27 cellular contexts compared by ENCODE assay signal in the genomic region with DNA sequence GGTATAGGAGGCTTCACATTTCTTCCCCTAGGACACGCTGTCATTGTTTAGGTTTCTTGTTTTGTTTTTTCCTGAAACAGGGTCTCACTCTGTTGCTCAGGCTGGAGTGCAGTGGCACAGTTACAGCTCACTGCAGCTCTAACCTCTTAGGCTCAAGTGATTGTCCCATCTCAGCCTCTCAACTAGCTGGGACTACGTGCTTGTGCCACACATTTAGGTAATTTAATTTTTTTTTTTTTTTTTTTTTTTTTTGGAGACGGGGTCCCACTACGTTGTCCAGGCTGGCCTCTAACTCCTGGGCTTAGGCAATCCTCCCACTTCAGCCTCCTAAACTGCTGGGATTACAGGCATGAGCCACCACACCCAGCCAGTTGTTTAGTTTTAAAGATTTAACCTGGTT.
"Had no signal": no experiment of that assay in that cellular context is flagged by ENCODE, and none has a peak within 500 bp of the region (broad histone marks: within the 10 kb centered on the region; RNA-seq: fewer than 3 reads in every experiment).

No MANE protein-coding gene starts in this region.

- H3K4me3 Mint-ChIP-seq: activated CD4-positive, alpha-beta memory T cell treated with anti-CD3 and anti-CD28 coated beads, Interleukin-2, amount 10 ng/mL, durations not matched to agents 7 days and 5 days; activated CD4-positive, alpha-beta T cell treated with anti-CD3 and anti-CD28 coated beads, Interleukin-2, amount 10 ng/mL, durations not matched to agents 7 days and 5 days; activated naive CD4-positive, alpha-beta T cell treated with anti-CD3 and anti-CD28 coated beads, Interleukin-2, amount 10 ng/mL, durations not matched to agents 7 days and 5 days; activated naive CD8-positive, alpha-beta T cell treated with anti-CD3 and anti-CD28 coated beads, Interleukin-2, amount 10 ng/mL, durations not matched to agents 7 days and 5 days; activated T-cell treated with anti-CD3 and anti-CD28 coated beads, Interleukin-2, amount 50 U/mL, for 24 hours; activated T-cell treated with anti-CD3 and anti-CD28 coated beads, Interleukin-2, amount 50 U/mL, for 72 hours; brain; central memory CD8-positive, alpha-beta T cell; WTC11 had no signal

- H3K4me3 ChIP-seq: ascending aorta, coronary artery had no signal

- H3K9me3 Mint-ChIP-seq: activated CD4-positive, alpha-beta memory T cell treated with anti-CD3 and anti-CD28 coated beads, Interleukin-2, amount 10 ng/mL, durations not matched to agents 7 days and 5 days; activated CD4-positive, alpha-beta T cell treated with anti-CD3 and anti-CD28 coated beads, Interleukin-2, amount 10 ng/mL, durations not matched to agents 7 days and 5 days; activated naive CD4-positive, alpha-beta T cell treated with anti-CD3 and anti-CD28 coated beads, Interleukin-2, amount 10 ng/mL, durations not matched to agents 7 days and 5 days; activated naive CD4-positive, alpha-beta T cell treated with anti-CD3 and anti-CD28 coated beads, Interleukin-2, amount 50 U/mL, for 72 hours; activated naive CD8-positive, alpha-beta T cell treated with anti-CD3 and anti-CD28 coated beads, Interleukin-2, amount 10 ng/mL, durations not matched to agents 7 days and 5 days; activated T-cell treated with anti-CD3 and anti-CD28 coated beads, Interleukin-2, amount 50 U/mL, for 24 hours; activated T-cell treated with anti-CD3 and anti-CD28 coated beads, Interleukin-2, amount 50 U/mL, for 72 hours; brain; central memory CD8-positive, alpha-beta T cell; WTC11 had no signal

- DNase-seq: activated CD4-positive, alpha-beta memory T cell treated with anti-CD3 and anti-CD28 coated beads, Interleukin-2, amount 10 ng/mL, durations not matched to agents 7 days and 5 days; activated CD4-positive, alpha-beta T cell treated with anti-CD3 and anti-CD28 coated beads for 1 hour; activated CD4-positive, alpha-beta T cell treated with anti-CD3 and anti-CD28 coated beads for 4 hours; activated CD4-positive, alpha-beta T cell treated with anti-CD3 and anti-CD28 coated beads, Interleukin-2, amount 10 ng/mL, durations not matched to agents 7 days and 5 days; activated CD4-positive, alpha-beta T cell treated with anti-CD3 and anti-CD28 coated beads, Interleukin-2, amount 50 U/mL, for 4 hours; activated CD8-positive, alpha-beta memory T cell treated with anti-CD3 and anti-CD28 coated beads, Interleukin-2, amount 50 U/mL, for 48 hours; activated gamma-delta T cell; activated naive CD4-positive, alpha-beta T cell; activated naive CD4-positive, alpha-beta T cell treated with anti-CD3 and anti-CD28 coated beads, Interleukin-2, amount 10 ng/mL, durations not matched to agents 7 days and 5 days; activated naive CD8-positive, alpha-beta T cell treated with anti-CD3 and anti-CD28 coated beads, Interleukin-2, amount 10 ng/mL, durations not matched to agents 7 days and 5 days; activated T-cell treated with anti-CD3 and anti-CD28 coated beads for 4 hours; activated T-cell treated with anti-CD3 and anti-CD28 coated beads, Interleukin-2, amount 50 U/mL, for 24 hours; activated T-cell treated with anti-CD3 and anti-CD28 coated beads, Interleukin-2, amount 50 U/mL, for 72 hours; dermis blood vessel endothelial cell; effector CD8-positive, alpha-beta T cell; foreskin fibroblast; head of caudate nucleus; T-helper 1 cell; T-helper 2 cell had no signal

- H3K27ac ChIP-seq: ascending aorta, coronary artery, VCaP had no signal

- H3K9me3 ChIP-seq: ascending aorta had no signal

- H3K27ac Mint-ChIP-seq: activated CD4-positive, alpha-beta memory T cell treated with anti-CD3 and anti-CD28 coated beads, Interleukin-2, amount 10 ng/mL, durations not matched to agents 7 days and 5 days; activated CD4-positive, alpha-beta T cell treated with anti-CD3 and anti-CD28 coated beads, Interleukin-2, amount 10 ng/mL, durations not matched to agents 7 days and 5 days; activated naive CD4-positive, alpha-beta T cell treated with anti-CD3 and anti-CD28 coated beads, Interleukin-2, amount 10 ng/mL, durations not matched to agents 7 days and 5 days; activated naive CD8-positive, alpha-beta T cell treated with anti-CD3 and anti-CD28 coated beads, Interleukin-2, amount 10 ng/mL, durations not matched to agents 7 days and 5 days; activated T-cell treated with anti-CD3 and anti-CD28 coated beads, Interleukin-2, amount 50 U/mL, for 24 hours; activated T-cell treated with anti-CD3 and anti-CD28 coated beads, Interleukin-2, amount 50 U/mL, for 72 hours; brain had no signal

- H3K27me3 ChIP-seq: ascending aorta had no signal

- H3K27me3 Mint-ChIP-seq: activated CD4-positive, alpha-beta memory T cell treated with anti-CD3 and anti-CD28 coated beads, Interleukin-2, amount 10 ng/mL, durations not matched to agents 7 days and 5 days; activated CD4-positive, alpha-beta T cell treated with anti-CD3 and anti-CD28 coated beads, Interleukin-2, amount 10 ng/mL, durations not matched to agents 7 days and 5 days; activated naive CD4-positive, alpha-beta T cell treated with anti-CD3 and anti-CD28 coated beads, Interleukin-2, amount 10 ng/mL, durations not matched to agents 7 days and 5 days; activated naive CD8-positive, alpha-beta T cell treated with anti-CD3 and anti-CD28 coated beads, Interleukin-2, amount 10 ng/mL, durations not matched to agents 7 days and 5 days; activated T-cell treated with anti-CD3 and anti-CD28 coated beads, Interleukin-2, amount 50 U/mL, for 24 hours; brain; central memory CD8-positive, alpha-beta T cell had no signal

- H3K36me3 ChIP-seq: ascending aorta had no signal

- H3K36me3 Mint-ChIP-seq: activated naive CD4-positive, alpha-beta T cell treated with anti-CD3 and anti-CD28 coated beads, Interleukin-2, amount 10 ng/mL, durations not matched to agents 7 days and 5 days; activated naive CD4-positive, alpha-beta T cell treated with anti-CD3 and anti-CD28 coated beads, Interleukin-2, amount 50 U/mL, for 72 hours; WTC11 had no signal

- ATAC-seq: activated naive CD4-positive, alpha-beta T cell treated with anti-CD3 and anti-CD28 coated beads, Interleukin-2, amount 50 U/mL, for 72 hours; activated T-cell treated with anti-CD3 and anti-CD28 coated beads, Interleukin-2, amount 50 U/mL, for 72 hours; esophagus mucosa; WTC11 had no signal
